Comparison of ENCODE assay signal across 1 cellular context in the genomic region with DNA sequence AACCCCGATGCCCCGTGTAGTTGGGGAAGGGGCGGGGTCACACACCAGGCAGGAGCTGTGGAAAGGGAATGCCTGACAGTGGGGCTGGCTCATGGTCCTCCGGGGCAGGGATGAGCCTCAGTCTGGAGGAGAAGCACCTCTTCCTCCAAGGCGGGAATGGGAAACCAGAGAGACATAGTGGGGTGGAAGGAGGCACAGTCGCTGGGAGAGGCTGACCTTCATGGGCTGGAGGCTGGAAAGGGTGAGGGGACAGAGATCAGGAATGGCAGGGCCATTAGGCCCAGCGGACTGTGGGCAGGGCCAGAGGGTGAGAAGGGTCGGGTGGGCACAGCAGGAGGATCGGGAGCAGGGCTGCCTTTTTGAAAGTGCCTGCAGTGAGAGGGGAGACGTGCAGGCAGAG.
TF ChIP-seq lines count a peak whose summit lies in the region.

No MANE protein-coding gene starts in this region.

TF ChIP-seq in H1, 55 proteins besides CTCF, POLR2A, EP300 and RAD21 (continued from another document):
- TF ChIP-seq TEAD4 (IDR thresholded peaks at IDR 0.05; ENCODE audit: low read depth, low read length) (no peak), CREB1 (IDR thresholded peaks at IDR 0.05) (no peak), POLR2AphosphoS5 (IDR thresholded peaks at IDR 0.05; ENCODE audit: low read depth, low read length) (no peak), NRF1 (IDR thresholded peaks at IDR 0.05; ENCODE audit: low read depth, low read length) (no peak), RFX5 (IDR thresholded peaks at IDR 0.05; ENCODE audit: borderline replicate concordance, low read depth, low read length) (no peak), YY1 (IDR thresholded peaks at IDR 0.05; ENCODE audit: low read depth, low read length) (no peak), SRF (IDR thresholded peaks at IDR 0.05; ENCODE audit: low read depth, low read length) (no peak), JUND (IDR thresholded peaks at IDR 0.05; ENCODE audit: low read length) (no peak), SP2 (IDR thresholded peaks at IDR 0.05; ENCODE audit: low read length) (no peak), GTF2F1 (IDR thresholded peaks at IDR 0.05; ENCODE audit: borderline replicate concordance, low read depth, low read length) (no peak)
